ENCODE assay signal across 10 cellular contexts in genomic region chr2:219125225-219125885, GRCh38. TPM values are rescaled to one million over a fixed set of nuclear protein-coding genes. Genes with fewer than 3 reads are reported as not detected.
DNase-seq lines count a peak whose midpoint lies in the region; ATAC-seq and TF ChIP-seq lines count a peak whose summit lies in the region.
"Had no signal": no experiment of that assay in that cellular context is flagged by ENCODE, and none has a peak within 500 bp of the region (broad histone marks: within the 10 kb centered on the region; RNA-seq: fewer than 3 reads in every experiment).

No MANE protein-coding gene starts in this region.

- ATAC-seq in HG03139 (IDR thresholded peaks at IDR 0.05; ENCODE audit: unreplicated experiment) = no peak

- no peak overlapping the region for H3K4me3 ChIP-seq in NB4 (ENCODE audit: low read depth, low read length)
- no peak overlapping the region for H3K4me3 ChIP-seq in ovary
- H3K4me3 ChIP-seq: skin epidermis had no signal

- H3K4me1 ChIP-seq in ovary (ENCODE audit: insufficient read depth) = peaks cover 13% of the 10 kb centered on the region

- no peaks in the 10 kb centered on the region for H3K36me3 ChIP-seq in ovary

- 74 to 83% (median 79%) methylated on average over 10 of the region's 10 CpGs for WGBS in ovary, 3 donors

- no peak for TF ChIP-seq EP300 in ovary (IDR thresholded peaks at IDR 0.05)

- DNase-seq in EL (peak; percentile 89), NB4 (ENCODE audit: low read depth) (peak; percentile 88), erythroblast (lab: John Stamatoyannopoulos, UW) (peak; percentile 19 to 29), ovary (peak in 4 of 5 donors; percentile 38 to 65 (median 55)), NCI-H82 treated with DMSO at 0.1 percent for 48 hours (lab: John Stamatoyannopoulos, UW; ENCODE audit: unreplicated experiment) (no peak), NCI-H1930 (lab: John Stamatoyannopoulos, UW) (no peak), GM19240 (ENCODE audit: insufficient read length, low spot score) (no peak)
- DNase-seq: activated B cell treated with CpG ODN at 0.5 μM for 24 hours had no signal

- intact Hi-C loops in ovary (cut with DNase I) = no loop called here

- H3K9me3 ChIP-seq in ovary = no peaks in the 10 kb centered on the region

- TF ChIP-seq CTCF in NB4 (IDR thresholded peaks at IDR 0.05; ENCODE audit: low read depth, low read length) (no peak), ovary (IDR thresholded peaks at IDR 0.05) (no peak)

- no peak for TF ChIP-seq POLR2A in NB4 (IDR thresholded peaks at IDR 0.05; ENCODE audit: extremely low read depth, insufficient read length)
- TF ChIP-seq POLR2A in erythroblast (IDR thresholded peaks at IDR 0.05; ENCODE audit: low read length) = no peak
- TF ChIP-seq POLR2A in ovary (IDR thresholded peaks at IDR 0.05) = no peak

- no peaks in the 10 kb centered on the region for H3K27me3 ChIP-seq in ovary

- no peak overlapping the region for H3K27ac ChIP-seq in ovary
- H3K27ac ChIP-seq: skin epidermis had no signal

RNA-seq across cellular contexts. Expression of gene NHEJ1, which starts 35.3 kb away (rescaled TPM):
- total RNA-seq in ovary = 10 to 100 TPM; 14.7 to 19.1 (median 17.1) TPM
- 10 to 100 TPM; 10.8 to 23.1 TPM for polyA plus RNA-seq in ovary

RNA-seq across cellular contexts. Expression of gene SLC23A3, which starts 44.5 kb away (rescaled TPM):
- 1 to 10 TPM in 6 of 7 donors, under 1 TPM in 1; 0.84 to 4.5 (median 1.7) TPM for total RNA-seq in ovary
- polyA plus RNA-seq in ovary = 1 to 10 TPM in 1 of 2 donors, under 1 TPM in 1; 0.81 to 1.1 TPM

RNA-seq across cellular contexts. Expression of gene CNPPD1, which starts 51.4 kb away (rescaled TPM):
- total RNA-seq in ovary = 10 to 100 TPM; 29.7 to 68.2 (median 62.8) TPM
- 10 to 100 TPM; 27.1 to 46.7 TPM for polyA plus RNA-seq in ovary

RNA-seq across cellular contexts. Expression of gene RETREG2, which starts 52.7 kb away (rescaled TPM):
- 100 to 1,000 TPM in 3 of 7 donors, 10 to 100 TPM in 4; 40.9 to 106 (median 95.6) TPM for total RNA-seq in ovary
- polyA plus RNA-seq in ovary = 100 to 1,000 TPM in 1 of 2 donors, 10 to 100 TPM in 1; 74.4 to 110 TPM

Comparison
In these comparisons a context has a peak if more than half of its experiments do, and no peak if none do; other contexts are left out.
1. DNase-seq: peak in EL (single experiment), NB4 (single experiment), erythroblast (2 of 2) and ovary (4 of 5); none in NCI-H82 treated with DMSO at 0.1 percent for 48 hours (single experiment), NCI-H1930 (0 of 2) and GM19240 (single experiment).